Comparison of ENCODE assay signal across 9 cellular contexts in the genomic region with DNA sequence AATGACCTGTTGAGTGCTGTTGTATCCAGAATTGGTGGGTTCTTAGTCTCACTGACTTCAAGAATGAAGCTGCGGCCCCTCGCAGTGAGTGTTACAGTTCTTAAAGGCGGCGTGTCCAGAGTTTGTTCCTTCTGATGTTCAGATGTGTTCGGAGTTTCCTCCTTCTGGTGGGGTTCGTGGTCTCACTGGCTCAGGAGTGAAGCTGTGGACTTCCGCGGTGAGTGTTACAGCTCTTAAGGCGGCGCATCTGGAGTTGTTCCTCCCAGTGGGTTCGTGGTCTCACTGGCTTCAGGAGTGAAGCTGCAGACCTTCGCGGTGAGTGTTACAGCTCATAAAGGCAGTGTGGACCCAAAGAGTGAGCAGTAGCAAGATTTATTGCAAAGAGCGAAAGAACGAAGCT. TPM values are rescaled to one million over a fixed set of nuclear protein-coding genes. Genes with fewer than 3 reads are reported as not detected.
"Had no signal": no experiment of that assay in that cellular context is flagged by ENCODE, and none has a peak within 500 bp of the region (broad histone marks: within the 10 kb centered on the region; RNA-seq: fewer than 3 reads in every experiment).

No MANE protein-coding gene starts in this region.

RNA-seq across cellular contexts. Expression of gene GABRR1, which starts 16.4 kb away (rescaled TPM):
- total RNA-seq: chondrocyte, dermis blood vessel endothelial cell, glomerular endothelial cell, left cardiac atrium, mucosa of gallbladder, occipital lobe, renal cortical epithelial cell, sigmoid colon, urinary bladder had no signal
